20 cellular contexts compared by ENCODE assay signal in the genomic region with DNA sequence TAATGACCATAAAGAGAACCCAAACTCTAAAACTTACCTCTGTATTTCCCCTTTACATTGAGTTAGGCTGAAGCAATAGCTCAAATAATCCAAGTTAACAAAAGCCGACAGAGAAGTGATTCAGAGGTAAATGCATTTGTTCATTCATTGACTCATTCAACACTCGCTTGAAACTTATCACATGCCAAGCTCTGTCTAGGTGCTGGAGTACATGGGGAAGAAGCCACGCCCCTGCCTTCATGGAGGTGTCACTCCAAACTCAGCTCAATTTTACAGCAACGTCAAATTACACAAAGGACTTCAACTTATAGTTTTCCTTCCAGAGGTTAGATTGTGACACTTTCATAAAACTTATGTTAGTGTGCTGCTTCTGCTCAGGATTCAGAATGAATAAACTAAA. TPM values are rescaled to one million over a fixed set of nuclear protein-coding genes. Genes with fewer than 3 reads are reported as not detected.
DNase-seq lines count a peak whose midpoint lies in the region; FAIRE-seq and TF ChIP-seq lines count a peak whose summit lies in the region.
"Had no signal": no experiment of that assay in that cellular context is flagged by ENCODE, and none has a peak within 500 bp of the region (broad histone marks: within the 10 kb centered on the region; RNA-seq: fewer than 3 reads in every experiment).

No MANE protein-coding gene starts in this region.

- peak overlapping the region; percentile 48 for H3K4me3 Mint-ChIP-seq in endothelial cell (ENCODE audit: unreplicated experiment)
- no peak overlapping the region for H3K4me3 Mint-ChIP-seq in activated naive CD4-positive, alpha-beta T cell treated with anti-CD3 and anti-CD28 coated beads for 36 hours
- H3K4me3 Mint-ChIP-seq: CD8-positive, alpha-beta memory T cell; HFFc6 had no signal

- no peak overlapping the region for H3K4me3 ChIP-seq in keratinocyte (ENCODE audit: control insufficient read depth in 2 of 3, extremely low read depth in 1 of 3, insufficient read depth in 2 of 3, low read depth in 1 of 3, low read length in 3 of 3)

- intact Hi-C loops in activated naive CD4-positive, alpha-beta T cell treated with anti-CD3 and anti-CD28 coated beads for 36 hours (cut with micrococcal nuclease) = no loop called here

- peaks cover 3% of the 10 kb centered on the region for H3K4me1 Mint-ChIP-seq in endothelial cell (ENCODE audit: unreplicated experiment)
- H3K4me1 Mint-ChIP-seq in activated naive CD4-positive, alpha-beta T cell treated with anti-CD3 and anti-CD28 coated beads for 36 hours (ENCODE audit: low read depth) = no peaks in the 10 kb centered on the region
- H3K4me1 Mint-ChIP-seq: CD8-positive, alpha-beta memory T cell had no signal

- in situ Hi-C loops in G401 (cut with HindIII; ENCODE audit: low sequenced_read_pairs) = no loop called here

- H3K4me1 ChIP-seq in keratinocyte (ENCODE audit: control insufficient read depth, extremely low read depth, insufficient read depth, low read length) = no peaks in the 10 kb centered on the region

- H3K27ac Mint-ChIP-seq in endothelial cell (ENCODE audit: unreplicated experiment) = no peak overlapping the region
- no peak overlapping the region for H3K27ac Mint-ChIP-seq in activated naive CD4-positive, alpha-beta T cell treated with anti-CD3 and anti-CD28 coated beads for 36 hours
- H3K27ac Mint-ChIP-seq: CD8-positive, alpha-beta memory T cell; HFFc6 had no signal

- no peaks in the 10 kb centered on the region for H3K9me3 Mint-ChIP-seq in endothelial cell (ENCODE audit: unreplicated experiment)
- H3K9me3 Mint-ChIP-seq in activated naive CD4-positive, alpha-beta T cell treated with anti-CD3 and anti-CD28 coated beads for 36 hours = no peaks in the 10 kb centered on the region
- H3K9me3 Mint-ChIP-seq: CD8-positive, alpha-beta memory T cell; HFFc6 had no signal

- H3K4me2 ChIP-seq in keratinocyte (ENCODE audit: control insufficient read depth, extremely low read depth, insufficient read depth, low read depth, low read length) = no peak overlapping the region

- H3K36me3 Mint-ChIP-seq in endothelial cell (ENCODE audit: low read depth, unreplicated experiment) = peaks cover 30% of the 10 kb centered on the region
- H3K36me3 Mint-ChIP-seq in activated naive CD4-positive, alpha-beta T cell treated with anti-CD3 and anti-CD28 coated beads for 36 hours (ENCODE audit: low read depth) = peaks cover 9% of the 10 kb centered on the region

- no peaks in the 10 kb centered on the region for H3K27me3 Mint-ChIP-seq in endothelial cell (ENCODE audit: unreplicated experiment)
- no peaks in the 10 kb centered on the region for H3K27me3 Mint-ChIP-seq in activated naive CD4-positive, alpha-beta T cell treated with anti-CD3 and anti-CD28 coated beads for 36 hours (ENCODE audit: low read depth)
- H3K27me3 Mint-ChIP-seq: CD8-positive, alpha-beta memory T cell had no signal

- H4K20me1 ChIP-seq in keratinocyte (ENCODE audit: control insufficient read depth, extremely low read depth, insufficient read depth, low read length) = no peaks in the 10 kb centered on the region

- peaks cover 18 to 19% of the 10 kb centered on the region in 2 experiments for H3K36me3 ChIP-seq in keratinocyte (ENCODE audit: control insufficient read depth in 2 of 2, extremely low read depth in 1 of 2, insufficient read depth in 2 of 2, low read length in 2 of 2)

- peak; percentile 9 for FAIRE-seq in keratinocyte (lab: Jason Lieb, UNC)
- FAIRE-seq: D721Med had no signal

- no peaks in the 10 kb centered on the region for H3K27me3 ChIP-seq in keratinocyte (ENCODE audit: control insufficient read depth, extremely low read depth, insufficient read depth, low read length)

- H3K27ac ChIP-seq in RWPE1 (no peak overlapping the region), keratinocyte (ENCODE audit: control insufficient read depth, insufficient read depth, low read length) (no peak overlapping the region)

- DNase-seq in HT1080 (ENCODE audit: low read depth) (peak; percentile 29), RWPE1 (ENCODE audit: low spot score) (peak; percentile 28), endothelial cell (ENCODE audit: low spot score) (no peak), keratinocyte (ENCODE audit: low read depth, low spot score) (peak; percentile 17), G401 (ENCODE audit: low spot score) (no peak)
- DNase-seq in activated naive CD4-positive, alpha-beta T cell treated with anti-CD3 and anti-CD28 coated beads for 36 hours = no peak
- DNase-seq in activated effector memory CD4-positive, alpha-beta T cell treated with Interleukin-2 at 50 U/mL for 16 hours = no peak
- DNase-seq: C1 segment of cervical spinal cord; CD8-positive, alpha-beta memory T cell; DMS79; HFFc6; NCI-H1105 treated with DMSO at 0.1 percent for 48 hours; NCI-H1694; NCI-H2081 treated with DMSO at 0.1 percent for 48 hours; NCI-H510A; NCI-H748 treated with DMSO at 0.1 percent for 48 hours; NK-92 treated with Interleukin-12 subunit alpha and Interleukin-12 subunit beta, amount 100 ng/mL, for 24 hours; RPMI8226; SIG-M5 had no signal

- no peak overlapping the region for H2AFZ ChIP-seq in keratinocyte (ENCODE audit: control insufficient read depth, low read length)

- no peak for TF ChIP-seq CTCF in RWPE1 (conservative IDR thresholded peaks at IDR 0.05; ENCODE audit: low read depth)
- no peak for TF ChIP-seq CTCF in endothelial cell (IDR thresholded peaks at IDR 0.05; ENCODE audit: unreplicated experiment)
- no peak for TF ChIP-seq CTCF in keratinocyte (optimal IDR thresholded peaks at IDR 0.05 in 1 of 3, IDR thresholded peaks at IDR 0.05 in 1 of 3, conservative IDR thresholded peaks at IDR 0.05 in 1 of 3; ENCODE audit: extremely low read depth in 1 of 3, insufficient read depth in 2 of 3, low read length in 3 of 3)

- CTCF ChIA-PET in RWPE1 (lab: Yijun Ruan, JAX) = no interaction called here
- CTCF ChIA-PET in activated naive CD4-positive, alpha-beta T cell treated with anti-CD3 and anti-CD28 coated beads for 36 hours (lab: Charles Lee) = no interaction called here

- H3K9me3 ChIP-seq in keratinocyte (ENCODE audit: control insufficient read depth, low read depth, low read length) = no peaks in the 10 kb centered on the region

- POLR2A ChIA-PET in RWPE1 (lab: Yijun Ruan, JAX; ENCODE audit: low non-redundant PET) = no interaction called here

- no peaks in the 10 kb centered on the region for H3K9me1 ChIP-seq in keratinocyte (ENCODE audit: control insufficient read depth, extremely low read depth, insufficient read depth, low read length)

- H3K79me2 ChIP-seq in keratinocyte (ENCODE audit: control insufficient read depth, insufficient read depth, low read length) = peaks cover 1% of the 10 kb centered on the region

- H3K9ac ChIP-seq in keratinocyte (ENCODE audit: control insufficient read depth, extremely low read depth, insufficient read depth, low read length) = no peak overlapping the region

- dilution Hi-C loops in keratinocyte (cut with MboI; ENCODE audit: extremely low pct_ligation_motif_present, low sequenced_read_pairs) = no loop called here

RNA-seq across cellular contexts. Expression of gene SLC25A24, which starts 45.8 kb away (rescaled TPM):
- 25.9 and 32.7 TPM in 2 replicates for total RNA-seq in HT1080 (2014; rRNA removed; shearing (Covaris generic))
- 34.0 and 42.5 TPM in 2 replicates for polyA plus RNA-seq in HT1080 (2015; cell fraction: cytosol; rRNA removed)
- polyA plus RNA-seq in HT1080 (2015; cell fraction: nucleus; rRNA removed) = 33.7 and 34.9 TPM in 2 replicates
- total RNA-seq in endothelial cell (ENCODE audit: unreplicated experiment) = 51.1 TPM
- polyA plus RNA-seq in keratinocyte = 35.3 to 58.9 TPM (median 36.0 TPM) in 3 replicates
- 26.6 TPM for polyA plus RNA-seq in keratinocyte (2011; ENCODE audit: low read depth)
- 25.9 and 49.9 TPM in 2 replicates for polyA plus RNA-seq in keratinocyte (2011; cell fraction: cytosol; rRNA removed)
- polyA plus RNA-seq in keratinocyte (2011; cell fraction: nucleus; rRNA removed) = 30.8 and 45.2 TPM in 2 replicates
- polyA plus RNA-seq in keratinocyte (2012; ENCODE audit: low replicate concordance) = 15.3 and 34.6 TPM in 2 replicates
- 16.1 to 44.2 TPM (median 28.8 TPM) in 3 replicates for polyA minus RNA-seq in keratinocyte
- polyA minus RNA-seq in keratinocyte (2011; cell fraction: cytosol; rRNA and poly(A)+ RNA removed) = 40.5 TPM
- 26.9 and 47.0 TPM in 2 replicates for polyA minus RNA-seq in keratinocyte (2011; cell fraction: nucleus; rRNA and poly(A)+ RNA removed)
- total RNA-seq in activated naive CD4-positive, alpha-beta T cell treated with anti-CD3 and anti-CD28 coated beads for 36 hours = 1 to 10 TPM; 5.2 to 5.5 TPM
- total RNA-seq in G401 (2014; rRNA removed; shearing (Covaris generic)) = 60.1 and 81.0 TPM in 2 replicates

Comparison
In these comparisons a context has a peak if more than half of its experiments do, and no peak if none do; other contexts are left out.
1. DNase-seq: peak in HT1080 (single experiment), RWPE1 (single experiment) and keratinocyte (single experiment); none in endothelial cell (single experiment), activated naive CD4-positive, alpha-beta T cell treated with anti-CD3 and anti-CD28 coated beads for 36 hours (single experiment), G401 (single experiment) and activated effector memory CD4-positive, alpha-beta T cell treated with Interleukin-2 at 50 U/mL for 16 hours (single experiment).